Comparison of ENCODE assay signal across 25 cellular contexts in genomic region chr9:110978516-110978915, GRCh38. TPM values are rescaled to one million over a fixed set of nuclear protein-coding genes. Genes with fewer than 3 reads are reported as not detected.
DNase-seq lines count a peak whose midpoint lies in the region; ATAC-seq and TF ChIP-seq lines count a peak whose summit lies in the region.
"Had no signal": no experiment of that assay in that cellular context is flagged by ENCODE, and none has a peak within 500 bp of the region (broad histone marks: within the 10 kb centered on the region; RNA-seq: fewer than 3 reads in every experiment).

No MANE protein-coding gene starts in this region.

- no peak for ATAC-seq in GM18907 (IDR thresholded peaks at IDR 0.05; ENCODE audit: unreplicated experiment)
- no peak for ATAC-seq in HG02840 (IDR thresholded peaks at IDR 0.05; ENCODE audit: low FRiP score, unreplicated experiment)
- ATAC-seq: A549; CD8-positive, alpha-beta T cell had no signal

- H3K4me3 ChIP-seq in fibroblast of the aortic adventitia (ENCODE audit: low read depth, low read length), result no peak overlapping the region
- H3K4me3 ChIP-seq: A549, GM23248, Peyer's patch had no signal

- peak overlapping the region; percentile 27 for H3K27ac ChIP-seq in substantia nigra (ENCODE audit: low read depth, low read length, poor library complexity, severe bottlenecking)
- H3K27ac ChIP-seq: A549, C4-2B, GM23248, Peyer's patch had no signal

- DNase-seq in EH (ENCODE audit: low read depth) (peak; percentile 12), amniotic epithelial cell (ENCODE audit: low read depth) (peak; percentile 65), fibroblast of the aortic adventitia (ENCODE audit: low read depth) (peak; percentile 30), substantia nigra (lab: John Stamatoyannopoulos, UW) (no peak), NCI-H1436 treated with DMSO at 0.1 percent for 48 hours (lab: John Stamatoyannopoulos, UW) (no peak)
- DNase-seq: CD8-positive, alpha-beta T cell; DMS 273 treated with DMSO at 0.1 percent for 48 hours; DMS79 treated with DMSO at 0.1 percent for 48 hours; GM23248; H9; KG1; MM.1S; NCI-H1694 treated with DMSO at 0.1 percent for 48 hours; NCI-H2081; NCI-H226; NCI-H510A; NCI-H69; Peyer's patch; SHP77 treated with DMSO at 0.1 percent for 48 hours had no signal

- TF ChIP-seq CTCF in fibroblast of the aortic adventitia (IDR thresholded peaks at IDR 0.05; ENCODE audit: insufficient read depth, low read length), result no peak

RNA-seq across cellular contexts. Expression of gene LPAR1, which starts 59.8 kb away (rescaled TPM):
- 39.2 and 265 TPM in 2 replicates for total RNA-seq in fibroblast of the aortic adventitia (ENCODE audit: low replicate concordance)
- total RNA-seq: B cell; CD8-positive, alpha-beta T cell; OCI-LY7 had no signal

Comparison
In these comparisons a context has a peak if more than half of its experiments do, and no peak if none do; other contexts are left out.
1. DNase-seq: peak in EH (single experiment), amniotic epithelial cell (single experiment) and fibroblast of the aortic adventitia (single experiment); none in substantia nigra (0 of 49) and NCI-H1436 treated with DMSO at 0.1 percent for 48 hours (single experiment).